ENCODE assay signal across 6 cellular contexts in genomic region chr7:109309790-109310189, GRCh38.
"Had no signal": no experiment of that assay in that cellular context is flagged by ENCODE, and none has a peak within 500 bp of the region (broad histone marks: within the 10 kb centered on the region; RNA-seq: fewer than 3 reads in every experiment).

No MANE protein-coding gene starts in this region.

- ATAC-seq: K562 had no signal

- DNase-seq: GM23248, GOT3, H7, HCEC 1CT, IMR-90 had no signal

- H3K27ac ChIP-seq: GM23248 had no signal

- H3K4me3 ChIP-seq: GM23248, K562 had no signal

- H2AFZ ChIP-seq: GM23248 had no signal

- H3K9ac ChIP-seq: GM23248 had no signal
